In genomic region chr3:71402872-71403271, GRCh38 we compare ENCODE assay signal across 1 cellular context.
TF ChIP-seq lines count a peak whose summit lies in the region.

No MANE protein-coding gene starts in this region.

TF ChIP-seq in GM23338, 12 proteins besides CTCF, POLR2A, EP300 and RAD21 (continued from another document):
- no peak for TF ChIP-seq REST (IDR thresholded peaks at IDR 0.05; ENCODE audit: unreplicated experiment)
- TF ChIP-seq, protein P1, sequence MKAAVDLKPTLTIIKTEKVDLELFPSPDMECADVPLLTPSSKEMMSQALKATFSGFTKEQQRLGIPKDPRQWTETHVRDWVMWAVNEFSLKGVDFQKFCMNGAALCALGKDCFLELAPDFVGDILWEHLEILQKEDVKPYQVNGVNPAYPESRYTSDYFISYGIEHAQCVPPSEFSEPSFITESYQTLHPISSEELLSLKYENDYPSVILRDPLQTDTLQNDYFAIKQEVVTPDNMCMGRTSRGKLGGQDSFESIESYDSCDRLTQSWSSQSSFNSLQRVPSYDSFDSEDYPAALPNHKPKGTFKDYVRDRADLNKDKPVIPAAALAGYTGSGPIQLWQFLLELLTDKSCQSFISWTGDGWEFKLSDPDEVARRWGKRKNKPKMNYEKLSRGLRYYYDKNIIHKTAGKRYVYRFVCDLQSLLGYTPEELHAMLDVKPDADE (IDR thresholded peaks at IDR 0.05): no peak
- TF ChIP-seq STAT1 (IDR thresholded peaks at IDR 0.05; ENCODE audit: unreplicated experiment): no peak
- no peak for TF ChIP-seq CREB1 (CRISPR knock-in tag; IDR thresholded peaks at IDR 0.05; ENCODE audit: low read depth)
- TF ChIP-seq EZH2phosphoT487 (IDR thresholded peaks at IDR 0.05; ENCODE audit: unreplicated experiment): no peak
